29 cellular contexts compared by ENCODE assay signal in genomic region chr2:53690876-53691275, GRCh38.
"Had no signal": no experiment of that assay in that cellular context is flagged by ENCODE, and none has a peak within 500 bp of the region (broad histone marks: within the 10 kb centered on the region; RNA-seq: fewer than 3 reads in every experiment).

No MANE protein-coding gene starts in this region.

- H3K4me1 Mint-ChIP-seq: nephron had no signal

- H3K4me3 Mint-ChIP-seq: naive thymus-derived CD8-positive, alpha-beta T cell; nephron; neural crest cell; stimulated activated naive CD8-positive, alpha-beta T cell treated with anti-CD3 and anti-CD28 coated beads, Interleukin-15, Interleukin-2, amounts not matched to agents 100 ng/mL and 50 ng/mL, for 24 hours had no signal

- H3K4me1 ChIP-seq: lower lobe of right lung, pancreas, prostate gland, suprapubic skin, tibial artery, uterus had no signal

- H3K27ac Mint-ChIP-seq: naive thymus-derived CD8-positive, alpha-beta T cell; nephron; stimulated activated naive CD8-positive, alpha-beta T cell treated with anti-CD3 and anti-CD28 coated beads, Interleukin-15, Interleukin-2, amounts not matched to agents 100 ng/mL and 50 ng/mL, for 24 hours had no signal

- H3K9me3 ChIP-seq: lower lobe of right lung, pancreas, prostate gland, suprapubic skin, thoracic aorta, tibial artery, uterus had no signal

- H3K36me3 ChIP-seq: pancreas, prostate gland, uterus had no signal

- H3K4me3 ChIP-seq: lower lobe of right lung, pancreas, prostate gland, skin epidermis, suprapubic skin, thoracic aorta, tibial artery, uterus had no signal

- H3K9me3 Mint-ChIP-seq: naive thymus-derived CD8-positive, alpha-beta T cell; nephron; neural crest cell; stimulated activated naive CD8-positive, alpha-beta T cell treated with anti-CD3 and anti-CD28 coated beads, Interleukin-15, Interleukin-2, amounts not matched to agents 100 ng/mL and 50 ng/mL, for 24 hours had no signal

- ATAC-seq: left cardiac atrium; left lobe of liver; lower lobe of right lung; naive thymus-derived CD8-positive, alpha-beta T cell; pancreas; right cardiac atrium; sciatic nerve had no signal

- H3K27ac ChIP-seq: lower lobe of right lung, pancreas, prostate gland, skin epidermis, suprapubic skin, thoracic aorta, tibial artery, uterus had no signal

- H3K27me3 Mint-ChIP-seq: naive thymus-derived CD8-positive, alpha-beta T cell; stimulated activated naive CD8-positive, alpha-beta T cell treated with anti-CD3 and anti-CD28 coated beads, Interleukin-15, Interleukin-2, amounts not matched to agents 100 ng/mL and 50 ng/mL, for 24 hours had no signal

- DNase-seq: hippocampal formation; kidney glomerular epithelial cell; left cardiac atrium; lower lobe of right lung; mammary epithelial cell; mesenchymal stem cell; naive thymus-derived CD8-positive, alpha-beta T cell; nucleus accumbens; pancreas; posterior cingulate gyrus; retina; right cardiac atrium; stimulated activated CD4-positive, alpha-beta T cell treated with anti-CD3 and anti-CD28 coated beads, Interleukin-12 subunit alpha, Interleukin-12 subunit beta, amount 100 ng/mL, for 4 hours; stimulated activated CD4-positive, alpha-beta T cell treated with anti-CD3 and anti-CD28 coated beads, Interleukin-15, amount 100 ng/mL, for 24 hours; stimulated activated CD4-positive, alpha-beta T cell treated with anti-CD3 and anti-CD28 coated beads, Interleukin-2, amount 100 ng/mL, for 24 hours; stimulated activated CD4-positive, alpha-beta T cell treated with anti-CD3 and anti-CD28 coated beads, Interleukin-4, amount 100 ng/mL, for 1 hour; stimulated activated naive CD4-positive, alpha-beta T cell; tibial artery; trophoblast cell; uterus had no signal

- H3K27me3 ChIP-seq: pancreas, suprapubic skin, tibial artery, uterus had no signal
